8 cellular contexts compared by ENCODE assay signal in the genomic region with DNA sequence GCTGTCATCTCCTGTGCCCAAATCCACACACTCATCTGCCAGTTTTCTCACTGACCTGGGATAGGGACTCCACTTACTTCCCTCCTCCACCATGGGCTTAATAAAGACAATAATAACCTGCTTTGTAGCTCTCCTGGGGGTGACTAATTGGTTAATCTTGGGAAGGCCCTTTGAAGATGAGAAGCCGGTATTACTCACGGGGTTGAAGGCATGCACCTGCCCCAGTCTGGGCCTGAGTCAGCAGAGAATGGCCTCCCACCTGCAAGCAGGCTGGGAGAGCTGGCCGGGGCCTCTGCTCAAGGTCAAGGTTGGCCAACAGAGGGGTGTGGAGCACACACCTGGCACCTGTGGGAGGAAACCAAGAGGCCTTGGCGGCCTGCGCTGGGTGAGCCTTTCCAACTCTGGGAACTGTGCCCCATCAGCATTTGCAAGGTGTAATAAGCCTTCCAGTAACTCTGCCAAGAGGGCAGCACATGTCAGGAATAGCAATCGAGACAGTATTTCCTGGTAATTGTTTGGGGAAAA. TPM values are rescaled to one million over a fixed set of nuclear protein-coding genes. Genes with fewer than 3 reads are reported as not detected.
DNase-seq lines count a peak whose midpoint lies in the region; FAIRE-seq and TF ChIP-seq lines count a peak whose summit lies in the region.

No MANE protein-coding gene starts in this region.

- no peak; the same call in 1 of the 2 replicates for TF ChIP-seq POLR2A in GM12891 (IDR thresholded peaks at IDR 0.05; ENCODE audit: low read depth, low read length)

- FAIRE-seq in GM12891 (lab: Jason Lieb, UNC), result no peak

- no peak overlapping the region for H3K27ac Mint-ChIP-seq in immature natural killer cell
- H3K27ac Mint-ChIP-seq in activated T-helper 2 cell treated with anti-CD3 and anti-CD28 coated beads, Interferon-gamma antibody, Interleukin-2, Interleukin-4, amounts not matched to agents 10 μg/mL and 5 μg/mL and 100 μg/mL, durations not matched to agents 14 hours and 24 hours and 36 hours, result no peak overlapping the region

- no peaks in the 10 kb centered on the region for H3K36me3 Mint-ChIP-seq in immature natural killer cell
- H3K36me3 Mint-ChIP-seq in activated T-helper 2 cell treated with anti-CD3 and anti-CD28 coated beads, Interferon-gamma antibody, Interleukin-2, Interleukin-4, amounts not matched to agents 10 μg/mL and 5 μg/mL and 100 μg/mL, durations not matched to agents 14 hours and 24 hours and 36 hours (ENCODE audit: low read depth), result peaks cover 4% of the 10 kb centered on the region

- no peaks in the 10 kb centered on the region for H3K9me3 Mint-ChIP-seq in immature natural killer cell
- H3K9me3 Mint-ChIP-seq in activated T-helper 2 cell treated with anti-CD3 and anti-CD28 coated beads, Interferon-gamma antibody, Interleukin-2, Interleukin-4, amounts not matched to agents 10 μg/mL and 5 μg/mL and 100 μg/mL, durations not matched to agents 14 hours and 24 hours and 36 hours, result no peaks in the 10 kb centered on the region

- no peaks in the 10 kb centered on the region for H3K36me3 ChIP-seq in duodenal mucosa (ENCODE audit: control insufficient read depth in 1 of 2, insufficient read depth in 2 of 2, low read length in 2 of 2)
- no peaks in the 10 kb centered on the region for H3K36me3 ChIP-seq in rectal smooth muscle tissue (ENCODE audit: control insufficient read depth, insufficient read depth, low read length)
- H3K36me3 ChIP-seq in HAP-1 (replicated peaks), result no peaks in the 10 kb centered on the region

- in situ Hi-C loops in HAP-1 (cut with MboI; ENCODE audit: low sequenced_read_pairs), result loop anchor here (25.0 kb wide), 1 partner anchor 967 kb away; no protein-coding TSS in a partner anchor

- H3K4me3 ChIP-seq in duodenal mucosa (ENCODE audit: low read depth in 1 of 2, low read length in 2 of 2) (no peak overlapping the region), rectal smooth muscle tissue (ENCODE audit: low read length) (no peak overlapping the region), HAP-1 (no peak overlapping the region)

- DNase-seq in GM12891 (ENCODE audit: insufficient read length, low spot score), result no peak
- peak; percentile 33 for DNase-seq in NCI-H1436 treated with DMSO at 0.1 percent for 48 hours (lab: John Stamatoyannopoulos, UW)
- DNase-seq in immature natural killer cell, result no peak
- no peak for DNase-seq in HAP-1 (ENCODE audit: low spot score in 2 of 2)
- DNase-seq in activated T-helper 2 cell treated with anti-CD3 and anti-CD28 coated beads, Interferon-gamma antibody, Interleukin-2, Interleukin-4, amounts not matched to agents 10 μg/mL and 5 μg/mL and 100 μg/mL, durations not matched to agents 14 hours and 24 hours and 36 hours (ENCODE audit: low spot score), result no peak
- no peak for DNase-seq in NCI-H1694 (lab: John Stamatoyannopoulos, UW)

- H3K4me3 Mint-ChIP-seq in immature natural killer cell, result no peak overlapping the region
- no peak overlapping the region for H3K4me3 Mint-ChIP-seq in activated T-helper 2 cell treated with anti-CD3 and anti-CD28 coated beads, Interferon-gamma antibody, Interleukin-2, Interleukin-4, amounts not matched to agents 10 μg/mL and 5 μg/mL and 100 μg/mL, durations not matched to agents 14 hours and 24 hours and 36 hours (ENCODE audit: low read depth)

- H3K27me3 Mint-ChIP-seq in immature natural killer cell (ENCODE audit: low read depth in 3 of 3), result peaks cover 2 to 11% (median 3%) of the 10 kb centered on the region in 3 donors
- H3K27me3 Mint-ChIP-seq in activated T-helper 2 cell treated with anti-CD3 and anti-CD28 coated beads, Interferon-gamma antibody, Interleukin-2, Interleukin-4, amounts not matched to agents 10 μg/mL and 5 μg/mL and 100 μg/mL, durations not matched to agents 14 hours and 24 hours and 36 hours (ENCODE audit: low read depth), result no peaks in the 10 kb centered on the region

- H3K4me1 ChIP-seq in duodenal mucosa (ENCODE audit: control insufficient read depth in 1 of 2, insufficient read depth in 2 of 2, low read length in 2 of 2), result peaks cover 66 to 77% of the 10 kb centered on the region in 2 donors
- peaks cover 36% of the 10 kb centered on the region for H3K4me1 ChIP-seq in rectal smooth muscle tissue (ENCODE audit: control insufficient read depth, insufficient read depth, low read length)
- H3K4me1 ChIP-seq in HAP-1, result peaks cover 7% of the 10 kb centered on the region

- no peaks in the 10 kb centered on the region for H3K27me3 ChIP-seq in duodenal mucosa (ENCODE audit: control insufficient read depth in 1 of 2, insufficient read depth in 2 of 2, low read length in 2 of 2)
- no peaks in the 10 kb centered on the region for H3K27me3 ChIP-seq in rectal smooth muscle tissue (ENCODE audit: control insufficient read depth, insufficient read depth, low read length)
- H3K27me3 ChIP-seq in HAP-1 (ENCODE audit: low read depth), result no peaks in the 10 kb centered on the region

- H3K27ac ChIP-seq in duodenal mucosa (ENCODE audit: low read depth, low read length) (peak overlapping the region; percentile 83), rectal smooth muscle tissue (ENCODE audit: low read depth, low read length) (peak overlapping the region; percentile 28)

- H3K4me1 Mint-ChIP-seq in immature natural killer cell, result peaks cover 23 to 27% of the 10 kb centered on the region in 2 donors
- H3K4me1 Mint-ChIP-seq in activated T-helper 2 cell treated with anti-CD3 and anti-CD28 coated beads, Interferon-gamma antibody, Interleukin-2, Interleukin-4, amounts not matched to agents 10 μg/mL and 5 μg/mL and 100 μg/mL, durations not matched to agents 14 hours and 24 hours and 36 hours (ENCODE audit: low read depth), result peaks cover 43% of the 10 kb centered on the region

- H3K9me3 ChIP-seq in duodenal mucosa (ENCODE audit: control insufficient read depth in 1 of 2, low read length in 2 of 2), result no peaks in the 10 kb centered on the region
- H3K9me3 ChIP-seq in HAP-1, result no peaks in the 10 kb centered on the region

- H3K9ac ChIP-seq in duodenal mucosa (ENCODE audit: low read depth in 1 of 2, low read length in 2 of 2) (peak overlapping the region; percentile 44 to 54), rectal smooth muscle tissue (ENCODE audit: low read length) (peak overlapping the region; percentile 35)

- intact Hi-C loops in activated T-helper 2 cell treated with anti-CD3 and anti-CD28 coated beads, Interferon-gamma antibody, Interleukin-2, Interleukin-4, amounts not matched to agents 10 μg/mL and 5 μg/mL and 100 μg/mL, durations not matched to agents 14 hours and 24 hours and 36 hours (cut with micrococcal nuclease), result no loop called here

TF ChIP-seq in GM12891, 5 proteins besides CTCF, POLR2A, EP300 and RAD21:
- TF ChIP-seq SPI1 (IDR thresholded peaks at IDR 0.05; ENCODE audit: low read depth, low read length), result no peak
- no peak for TF ChIP-seq POLR2AphosphoS5 (IDR thresholded peaks at IDR 0.05; ENCODE audit: low read depth, low read length)
- peak; percentile 18 for TF ChIP-seq PAX5 (IDR thresholded peaks at IDR 0.05; ENCODE audit: insufficient read depth, low read length, severe bottlenecking)
- TF ChIP-seq POU2F2 (IDR thresholded peaks at IDR 0.05; ENCODE audit: low read depth, low read length), result no peak
- TF ChIP-seq TAF1 (IDR thresholded peaks at IDR 0.05; ENCODE audit: low read depth, low read length), result 0 out of 2 replicates have a peak, but pooled peaks have one; percentile 20

RNA-seq across cellular contexts. Expression of a gene that starts 49.1 kb away (rescaled TPM):
- polyA plus RNA-seq in GM12891 (2012; ENCODE audit: low read depth, missing spikeins), result 88.5 TPM
- 10 to 100 TPM; 23.6 to 32.4 (median 29.4) TPM for polyA plus RNA-seq in immature natural killer cell
- total RNA-seq in activated T-helper 2 cell treated with anti-CD3 and anti-CD28 coated beads, Interferon-gamma antibody, Interleukin-2, Interleukin-4, amounts not matched to agents 10 μg/mL and 5 μg/mL and 100 μg/mL, durations not matched to agents 14 hours and 24 hours and 36 hours, result 105 and 118 TPM in 2 replicates
